ENCODE assay signal across 33 cellular contexts in the genomic region with DNA sequence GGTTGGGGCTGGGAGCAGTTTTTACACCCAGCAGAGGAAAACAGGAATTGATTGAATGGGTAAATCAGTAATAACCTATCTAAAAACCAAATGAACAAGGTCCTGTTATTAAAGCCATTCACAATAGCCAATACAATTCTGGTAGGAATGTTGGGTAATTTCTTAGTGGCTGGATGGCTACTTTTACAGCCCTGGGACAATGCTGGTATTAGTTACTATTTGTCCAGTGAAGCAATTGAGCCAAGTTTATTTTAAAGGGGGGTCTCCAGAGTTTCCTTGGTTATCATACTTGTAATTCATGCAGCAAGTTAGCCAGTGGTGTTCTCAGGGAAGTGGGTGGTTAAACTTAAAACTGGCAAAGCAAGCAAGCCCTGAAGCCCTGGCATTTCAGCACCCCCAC.
"Had no signal": no experiment of that assay in that cellular context is flagged by ENCODE, and none has a peak within 500 bp of the region (broad histone marks: within the 10 kb centered on the region; RNA-seq: fewer than 3 reads in every experiment).

No MANE protein-coding gene starts in this region.

- H3K27ac Mint-ChIP-seq: activated B cell treated with CpG ODN at 0.5 μM for 24 hours; activated CD8-positive, alpha-beta memory T cell treated with anti-CD3 and anti-CD28 coated beads, Interleukin-2, amount 10 ng/mL, durations not matched to agents 7 days and 5 days; activated CD8-positive, alpha-beta T cell treated with anti-CD3 and anti-CD28 coated beads for 36 hours; activated naive CD4-positive, alpha-beta T cell treated with anti-CD3 and anti-CD28 coated beads for 36 hours; activated naive CD4-positive, alpha-beta T cell treated with anti-CD3 and anti-CD28 coated beads, Interleukin-2, amount 50 U/mL, for 24 hours; activated naive CD8-positive, alpha-beta T cell treated with anti-CD3 and anti-CD28 coated beads for 36 hours; activated T-helper 1 cell treated with anti-CD3 and anti-CD28 coated beads, Interleukin-12 subunit alpha, Interleukin-12 subunit beta, Interleukin-2, Interleukin-4 antibody, amounts not matched to agents 30 ng/mL and 10 ng/mL and 1 ng/mL, durations not matched to agents 14 hours and 24 hours and 36 hours; activated T-helper 2 cell treated with anti-CD3 and anti-CD28 coated beads, Interferon-gamma antibody, Interleukin-2, Interleukin-4, amounts not matched to agents 10 μg/mL and 5 μg/mL and 100 μg/mL, durations not matched to agents 14 hours and 24 hours and 36 hours; dendritic cell treated with granulocyte-macrophage colony-stimulating factor and Interleukin-4, amounts not matched to agents 40 ng/mL and 50 ng/mL, for 4 days; endodermal cell; T-cell; T-helper 1 cell treated with Interleukin-12 subunit alpha and Interleukin-12 subunit beta and Interleukin-4 antibody, amounts not matched to agents 30 μg/mL and 1 μg/mL, for 36 hours had no signal

- FAIRE-seq: bronchial epithelial cell, frontal cortex had no signal

- H3K4me3 Mint-ChIP-seq: activated B cell treated with CpG ODN at 0.5 μM for 24 hours; activated CD8-positive, alpha-beta memory T cell treated with anti-CD3 and anti-CD28 coated beads, Interleukin-2, amount 10 ng/mL, durations not matched to agents 7 days and 5 days; activated CD8-positive, alpha-beta T cell treated with anti-CD3 and anti-CD28 coated beads for 36 hours; activated naive CD4-positive, alpha-beta T cell treated with anti-CD3 and anti-CD28 coated beads for 36 hours; activated naive CD4-positive, alpha-beta T cell treated with anti-CD3 and anti-CD28 coated beads, Interleukin-2, amount 50 U/mL, for 24 hours; activated naive CD8-positive, alpha-beta T cell treated with anti-CD3 and anti-CD28 coated beads for 36 hours; activated T-helper 1 cell treated with anti-CD3 and anti-CD28 coated beads, Interleukin-12 subunit alpha, Interleukin-12 subunit beta, Interleukin-2, Interleukin-4 antibody, amounts not matched to agents 30 ng/mL and 10 ng/mL and 1 ng/mL, durations not matched to agents 14 hours and 24 hours and 36 hours; central memory CD8-positive, alpha-beta T cell; dendritic cell treated with granulocyte-macrophage colony-stimulating factor and Interleukin-4, amounts not matched to agents 40 ng/mL and 50 ng/mL, for 4 days; endodermal cell; T-cell; T-helper 1 cell treated with Interleukin-12 subunit alpha and Interleukin-12 subunit beta and Interleukin-4 antibody, amounts not matched to agents 30 μg/mL and 1 μg/mL, for 36 hours had no signal

- DNase-seq: activated B cell treated with CpG ODN at 0.5 μM for 24 hours; activated CD4-positive, alpha-beta T cell treated with anti-CD3 and anti-CD28 coated beads for 48 hours; activated CD4-positive, alpha-beta T cell treated with anti-CD3 and anti-CD28 coated beads, Interleukin-2, amount 50 U/mL, for 1 hour; activated CD4-positive, alpha-beta T cell treated with anti-CD3 and anti-CD28 coated beads, Interleukin-2, amount 50 U/mL, for 48 hours; activated CD8-positive, alpha-beta memory T cell treated with anti-CD3 and anti-CD28 coated beads, Interleukin-2, amount 10 ng/mL, durations not matched to agents 7 days and 5 days; activated CD8-positive, alpha-beta memory T cell treated with anti-CD3 and anti-CD28 coated beads, Interleukin-2, amount 50 U/mL, for 4 hours; activated CD8-positive, alpha-beta T cell treated with anti-CD3 and anti-CD28 coated beads for 36 hours; activated effector memory CD4-positive, alpha-beta T cell treated with anti-CD3 and anti-CD28 coated beads, Interleukin-2, amount 50 U/mL, for 16 hours; activated naive CD4-positive, alpha-beta T cell treated with anti-CD3 and anti-CD28 coated beads for 36 hours; activated naive CD8-positive, alpha-beta T cell treated with anti-CD3 and anti-CD28 coated beads for 36 hours; activated T-cell treated with anti-CD3 and anti-CD28 coated beads, Interleukin-2, amount 50 U/mL, for 1 hour; activated T-cell treated with anti-CD3 and anti-CD28 coated beads, Interleukin-2, amount 50 U/mL, for 48 hours; brain microvascular endothelial cell; dorsolateral prefrontal cortex; effector memory CD4-positive, alpha-beta T cell; endodermal cell; foreskin fibroblast; SW 1271; T-cell; T-helper 9 cell; WERI-Rb-1 had no signal

- H3K4me3 ChIP-seq: ascending aorta, coronary artery, dorsolateral prefrontal cortex had no signal

- H3K4me1 Mint-ChIP-seq: activated CD8-positive, alpha-beta memory T cell treated with anti-CD3 and anti-CD28 coated beads, Interleukin-2, amount 10 ng/mL, durations not matched to agents 7 days and 5 days; activated naive CD4-positive, alpha-beta T cell treated with anti-CD3 and anti-CD28 coated beads, Interleukin-2, amount 50 U/mL, for 24 hours; activated naive CD8-positive, alpha-beta T cell treated with anti-CD3 and anti-CD28 coated beads for 36 hours; central memory CD8-positive, alpha-beta T cell; T-cell had no signal

- H3K27me3 ChIP-seq: ascending aorta, brain microvascular endothelial cell, dorsolateral prefrontal cortex had no signal

- H3K27me3 Mint-ChIP-seq: activated CD8-positive, alpha-beta T cell treated with anti-CD3 and anti-CD28 coated beads for 36 hours; activated naive CD4-positive, alpha-beta T cell treated with anti-CD3 and anti-CD28 coated beads, Interleukin-2, amount 50 U/mL, for 24 hours; central memory CD8-positive, alpha-beta T cell; dendritic cell treated with granulocyte-macrophage colony-stimulating factor and Interleukin-4, amounts not matched to agents 40 ng/mL and 50 ng/mL, for 4 days had no signal

- H3K9me3 ChIP-seq: ascending aorta had no signal

- H3K36me3 Mint-ChIP-seq: activated CD8-positive, alpha-beta memory T cell treated with anti-CD3 and anti-CD28 coated beads, Interleukin-2, amount 10 ng/mL, durations not matched to agents 7 days and 5 days; activated naive CD4-positive, alpha-beta T cell treated with anti-CD3 and anti-CD28 coated beads, Interleukin-2, amount 50 U/mL, for 24 hours; activated naive CD8-positive, alpha-beta T cell treated with anti-CD3 and anti-CD28 coated beads for 36 hours; T-cell had no signal

- H3K36me3 ChIP-seq: ascending aorta, brain microvascular endothelial cell, WERI-Rb-1 had no signal

- H3K9me3 Mint-ChIP-seq: activated CD8-positive, alpha-beta T cell treated with anti-CD3 and anti-CD28 coated beads for 36 hours; activated naive CD4-positive, alpha-beta T cell treated with anti-CD3 and anti-CD28 coated beads for 36 hours; activated naive CD4-positive, alpha-beta T cell treated with anti-CD3 and anti-CD28 coated beads, Interleukin-2, amount 50 U/mL, for 24 hours; activated T-helper 1 cell treated with anti-CD3 and anti-CD28 coated beads, Interleukin-12 subunit alpha, Interleukin-12 subunit beta, Interleukin-2, Interleukin-4 antibody, amounts not matched to agents 30 ng/mL and 10 ng/mL and 1 ng/mL, durations not matched to agents 14 hours and 24 hours and 36 hours; activated T-helper 2 cell treated with anti-CD3 and anti-CD28 coated beads, Interferon-gamma antibody, Interleukin-2, Interleukin-4, amounts not matched to agents 10 μg/mL and 5 μg/mL and 100 μg/mL, durations not matched to agents 14 hours and 24 hours and 36 hours; central memory CD8-positive, alpha-beta T cell; endodermal cell; T-cell; T-helper 1 cell treated with Interleukin-12 subunit alpha and Interleukin-12 subunit beta and Interleukin-4 antibody, amounts not matched to agents 30 μg/mL and 1 μg/mL, for 36 hours had no signal

- ATAC-seq: activated CD4-positive, CD25-positive, alpha-beta regulatory T cell treated with anti-CD3 and anti-CD28 coated beads, Interleukin-2, amount 50 U/mL, for 24 hours; activated CD8-positive, alpha-beta memory T cell treated with anti-CD3 and anti-CD28 coated beads, Interleukin-2, amount 10 ng/mL, durations not matched to agents 7 days and 5 days; activated CD8-positive, alpha-beta T cell treated with anti-CD3 and anti-CD28 coated beads for 36 hours; esophagus mucosa; T-cell had no signal

- H3K4me1 ChIP-seq: ascending aorta had no signal

- H3K27ac ChIP-seq: ascending aorta, brain microvascular endothelial cell, coronary artery, dorsolateral prefrontal cortex, WERI-Rb-1 had no signal
